Comparison of ENCODE assay signal across 1 cellular context in genomic region chr16:75323928-75324327, GRCh38.
TF ChIP-seq lines count a peak whose summit lies in the region.

No MANE protein-coding gene starts in this region.

TF ChIP-seq in HEK293, 187 proteins besides CTCF, POLR2A, EP300 and RAD21 (continued from another document):
- TF ChIP-seq ZBTB11 (tag by site-specific recombination; conservative IDR thresholded peaks at IDR 0.05; ENCODE audit: low read depth) (no peak), OSR2 (tag by site-specific recombination; IDR thresholded peaks at IDR 0.05) (peak; percentile 30), PRDM6 (tag by site-specific recombination; IDR thresholded peaks at IDR 0.05) (peak; percentile 67)
